8 cellular contexts compared by ENCODE assay signal in the genomic region with DNA sequence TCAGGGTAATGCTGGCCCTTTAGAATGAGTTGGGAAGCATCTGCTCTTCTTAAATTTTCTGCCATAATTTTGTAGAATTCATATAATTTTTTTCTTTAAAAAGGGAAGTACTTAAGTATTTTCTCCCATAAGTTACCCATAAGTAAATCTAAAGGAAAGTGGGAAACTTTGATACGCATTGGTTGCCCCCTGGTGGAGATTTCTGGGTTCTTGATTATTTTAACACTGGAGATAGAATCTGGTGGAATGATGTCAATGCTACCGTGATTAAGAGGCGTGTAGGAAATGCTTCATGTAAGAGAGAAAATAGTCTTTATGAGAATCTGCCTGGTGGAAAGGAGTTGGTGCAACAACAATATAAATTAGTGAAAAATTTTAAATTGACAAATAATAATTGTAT.
A peak's percentile ranks its signal among the peaks of the same experiment; 100 is the strongest.
DNase-seq lines count a peak whose midpoint lies in the region; ATAC-seq and TF ChIP-seq lines count a peak whose summit lies in the region.
"Not testable (repeated sequence)": the region's sequence is repeated elsewhere in the genome, so short reads cannot be mapped to it uniquely, and the experiment has no call there.

No MANE protein-coding gene starts in this region.

- H3K9me2 ChIP-seq in Loucy (replicated peaks; ENCODE audit: low read depth, low read length), result not testable (repeated sequence)

- not testable (repeated sequence) for H2AFZ ChIP-seq in Loucy (ENCODE audit: low read length)

- not testable (repeated sequence) for H4K20me1 ChIP-seq in Loucy (ENCODE audit: insufficient read depth, low read length, poor library complexity, severe bottlenecking)

- H3K4me1 Mint-ChIP-seq in activated CD8-positive, alpha-beta T cell treated with anti-CD3 and anti-CD28 coated beads for 36 hours (ENCODE audit: low read depth); chondrocyte (ENCODE audit: low read depth): not testable (repeated sequence)

- not testable (repeated sequence) for H3K36me3 ChIP-seq in Loucy (ENCODE audit: insufficient read depth, low read length); right lobe of liver

- POLR2A ChIA-PET in activated CD8-positive, alpha-beta T cell treated with anti-CD3 and anti-CD28 coated beads for 36 hours (lab: Charles Lee), result not testable (repeated sequence)

- 0% methylated on average over 3 of the region's 3 CpGs for WGBS in right lobe of liver (ENCODE audit: insufficient coverage, low coverage, low lambda C conversion rate, missing lambda C conversion rate)

- H3K4me3 Mint-ChIP-seq in activated CD8-positive, alpha-beta T cell treated with anti-CD3 and anti-CD28 coated beads for 36 hours; chondrocyte (ENCODE audit: unreplicated experiment): not testable (repeated sequence)

- not testable (repeated sequence) for H3K27me3 ChIP-seq in Loucy (ENCODE audit: insufficient read depth, low read length, poor library complexity, severe bottlenecking); right lobe of liver

- H3K9ac ChIP-seq in Loucy (ENCODE audit: low read depth, low read length, poor library complexity, severe bottlenecking), result not testable (repeated sequence)

- H3K27ac Mint-ChIP-seq in activated CD8-positive, alpha-beta T cell treated with anti-CD3 and anti-CD28 coated beads for 36 hours; chondrocyte (ENCODE audit: unreplicated experiment): not testable (repeated sequence)

- not testable (repeated sequence) for H3K4me1 ChIP-seq in Loucy (ENCODE audit: insufficient read depth, low read length, poor library complexity, severe bottlenecking); right lobe of liver

- H3K9me3 ChIP-seq in Loucy (ENCODE audit: insufficient read depth, low read depth, low read length); right lobe of liver: not testable (repeated sequence)

- H3K27me3 Mint-ChIP-seq in activated CD8-positive, alpha-beta T cell treated with anti-CD3 and anti-CD28 coated beads for 36 hours; chondrocyte (ENCODE audit: low read depth): not testable (repeated sequence)

- DNase-seq in AG09309 (ENCODE audit: low read depth); activated CD8-positive, alpha-beta T cell treated with anti-CD3 and anti-CD28 coated beads for 36 hours; chondrocyte (ENCODE audit: low spot score); right lobe of liver: not testable (repeated sequence)
- DNase-seq in ELR (ENCODE audit: low read depth) (peak; percentile 6), fibroblast of pulmonary artery (ENCODE audit: low read depth) (peak; percentile 9), renal cortical epithelial cell (ENCODE audit: low read depth) (peak; percentile 6)

- H3K4me3 ChIP-seq in AG09309 (ENCODE audit: control insufficient read depth, low read depth, low read length); Loucy (ENCODE audit: low read length, poor library complexity, severe bottlenecking); fibroblast of pulmonary artery (replicated peaks; ENCODE audit: low read depth, low read length); right lobe of liver: not testable (repeated sequence)

- not testable (repeated sequence) for H3K9me3 Mint-ChIP-seq in activated CD8-positive, alpha-beta T cell treated with anti-CD3 and anti-CD28 coated beads for 36 hours; chondrocyte (ENCODE audit: low read depth)

- H3K36me3 Mint-ChIP-seq in activated CD8-positive, alpha-beta T cell treated with anti-CD3 and anti-CD28 coated beads for 36 hours (ENCODE audit: low read depth); chondrocyte (ENCODE audit: low read depth): not testable (repeated sequence)

- not testable (repeated sequence) for TF ChIP-seq POLR2A in right lobe of liver (IDR thresholded peaks at IDR 0.05)

- not testable (repeated sequence) for ATAC-seq in activated CD8-positive, alpha-beta T cell treated with anti-CD3 and anti-CD28 coated beads for 36 hours; right lobe of liver

- H3K27ac ChIP-seq in right lobe of liver, result not testable (repeated sequence)

- peak; percentile 18 for TF ChIP-seq CTCF in AG09309 (IDR thresholded peaks at IDR 0.05; ENCODE audit: control insufficient read depth, insufficient read depth, low read depth, low read length, missing control alignments)
- peak; percentile 39 for TF ChIP-seq CTCF in Loucy (conservative IDR thresholded peaks at IDR 0.05; ENCODE audit: low read length)
- peak; percentile 46 for TF ChIP-seq CTCF in activated CD8-positive, alpha-beta T cell treated with anti-CD3 and anti-CD28 coated beads for 36 hours (IDR thresholded peaks at IDR 0.05)
- peak; percentile 72 for TF ChIP-seq CTCF in chondrocyte (IDR thresholded peaks at IDR 0.05)
- peak; percentile 20 for TF ChIP-seq CTCF in fibroblast of pulmonary artery (IDR thresholded peaks at IDR 0.05; ENCODE audit: low read length, missing control alignments)
- peak; percentile 9 to 33 (median 26) for TF ChIP-seq CTCF in right lobe of liver (IDR thresholded peaks at IDR 0.05)

- CTCF ChIA-PET in activated CD8-positive, alpha-beta T cell treated with anti-CD3 and anti-CD28 coated beads for 36 hours (lab: Charles Lee), result not testable (repeated sequence)

- H3F3A ChIP-seq in Loucy (ENCODE audit: low read depth), result not testable (repeated sequence)

- intact Hi-C loops in activated CD8-positive, alpha-beta T cell treated with anti-CD3 and anti-CD28 coated beads for 36 hours (cut with micrococcal nuclease); right lobe of liver (cut with DNase I): not testable (repeated sequence)

- not testable (repeated sequence) for H3K4me2 ChIP-seq in Loucy (ENCODE audit: low read depth, low read length, poor library complexity, severe bottlenecking)

- not testable (repeated sequence) for H3K79me2 ChIP-seq in Loucy (ENCODE audit: insufficient read depth, low read length)

Comparison
In these comparisons a context has a peak if more than half of its experiments do, and no peak if none do; other contexts are left out.
1. CTCF ChIP-seq: peak in every context shown above with its lines; median percentile 72 in chondrocyte; 46 in activated CD8-positive, alpha-beta T cell treated with anti-CD3 and anti-CD28 coated beads for 36 hours; 39 in Loucy; 26 in right lobe of liver; 20 in fibroblast of pulmonary artery; 18 in AG09309.